ENCODE assay signal across 18 cellular contexts in the genomic region with DNA sequence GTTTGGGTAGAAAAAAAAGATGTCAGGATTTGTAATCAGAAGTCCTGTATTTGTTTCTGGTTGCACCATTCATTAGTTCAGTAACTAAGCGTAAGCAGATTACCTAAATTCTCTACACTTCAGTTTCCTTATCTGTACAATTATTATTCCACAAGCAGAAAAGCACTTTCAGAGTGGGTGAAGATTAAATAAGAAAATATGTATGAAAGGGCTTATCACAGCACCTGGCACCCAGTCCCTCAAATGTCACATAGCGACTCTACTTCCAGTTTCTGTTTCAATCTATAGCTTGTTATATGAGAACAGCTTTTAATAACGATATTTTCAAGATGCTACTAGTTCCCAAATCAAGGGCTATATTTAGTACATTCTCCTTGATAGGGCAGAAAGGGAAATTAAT.
DNase-seq lines count a peak whose midpoint lies in the region; ATAC-seq and TF ChIP-seq lines count a peak whose summit lies in the region.
"Had no signal": no experiment of that assay in that cellular context is flagged by ENCODE, and none has a peak within 500 bp of the region (broad histone marks: within the 10 kb centered on the region; RNA-seq: fewer than 3 reads in every experiment).

No MANE protein-coding gene starts in this region.

- no peak for TF ChIP-seq CTCF in fibroblast of pulmonary artery (IDR thresholded peaks at IDR 0.05; ENCODE audit: low read length, missing control alignments)

- DNase-seq in fibroblast of pulmonary artery (ENCODE audit: low read depth) (peak; percentile 52), NCI-H2029 treated with DMSO at 0.1 percent for 48 hours (lab: John Stamatoyannopoulos, UW) (no peak), nucleus accumbens (lab: John Stamatoyannopoulos, UW) (no peak)
- DNase-seq: activated CD4-positive, alpha-beta T cell treated with anti-CD3 and anti-CD28 coated beads, Interleukin-2, amount 50 U/mL, for 48 hours; activated gamma-delta T cell; CD4-positive, CD25-positive, alpha-beta regulatory T cell; heart right ventricle; KG1; PC-3; substantia nigra; T-helper 17 cell had no signal

- H3K4me3 ChIP-seq in fibroblast of pulmonary artery (replicated peaks; ENCODE audit: low read depth, low read length) = no peak overlapping the region
- H3K4me3 ChIP-seq: breast epithelium, heart right ventricle, neural progenitor cell, skin epidermis had no signal

- ATAC-seq in GM19025 (IDR thresholded peaks at IDR 0.05; ENCODE audit: low read depth, unreplicated experiment) = peak; percentile 83
- peak; percentile 72 for ATAC-seq in GM21786 (IDR thresholded peaks at IDR 0.05; ENCODE audit: unreplicated experiment)
- ATAC-seq in HG03442 (IDR thresholded peaks at IDR 0.05; ENCODE audit: unreplicated experiment) = peak; percentile 77
- ATAC-seq in GM21528 (IDR thresholded peaks at IDR 0.05; ENCODE audit: low FRiP score, unreplicated experiment) = no peak
- ATAC-seq: heart right ventricle, PC-3, T-helper 17 cell had no signal
